20 cellular contexts compared by ENCODE assay signal in the genomic region with DNA sequence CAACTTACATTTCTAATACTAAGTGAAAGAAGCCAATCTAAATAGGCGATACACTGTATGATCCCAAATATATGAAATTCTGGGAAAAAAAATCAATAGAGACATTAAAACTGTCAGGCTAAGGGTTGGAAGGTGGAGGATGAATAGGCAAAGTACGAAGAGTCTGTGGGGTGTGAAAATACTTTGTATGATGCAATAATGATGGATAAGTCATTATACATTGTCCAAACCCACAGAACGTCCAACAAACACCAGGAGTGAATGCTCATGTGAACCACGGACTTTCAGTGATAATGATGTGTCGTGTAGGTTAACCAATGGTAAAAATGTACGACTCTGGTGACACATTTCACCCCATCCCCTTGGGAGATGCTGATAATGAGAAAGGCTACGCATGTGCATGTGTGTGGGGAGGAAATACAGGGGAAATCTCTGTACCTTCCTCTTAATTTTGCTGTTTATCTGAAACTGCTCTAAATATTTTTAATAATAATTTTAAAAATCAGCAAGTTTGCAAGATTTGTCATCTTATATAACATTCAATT.
DNase-seq lines count a peak whose midpoint lies in the region; FAIRE-seq and TF ChIP-seq lines count a peak whose summit lies in the region.
"Had no signal": no experiment of that assay in that cellular context is flagged by ENCODE, and none has a peak within 500 bp of the region (broad histone marks: within the 10 kb centered on the region; RNA-seq: fewer than 3 reads in every experiment).

No MANE protein-coding gene starts in this region.

- no peaks in the 10 kb centered on the region for H3K9me3 ChIP-seq in A673 (ENCODE audit: low read depth, low read length, poor library complexity, severe bottlenecking)
- H3K9me3 ChIP-seq: Caco-2 had no signal

- POLR2A ChIA-PET in A673 (lab: Charles Lee; ENCODE audit: low non-redundant PET), result no interaction called here

- H3K27ac ChIP-seq in A673 (ENCODE audit: low read depth, low read length, poor library complexity, severe bottlenecking), result no peak overlapping the region
- H3K27ac ChIP-seq: C4-2B had no signal

- peak; percentile 56 for FAIRE-seq in D721Med (lab: Jason Lieb, UNC)

- TF ChIP-seq CTCF in D721Med (IDR thresholded peaks at IDR 0.05; ENCODE audit: insufficient read depth, missing control alignments), result no peak
- TF ChIP-seq CTCF in fibroblast of mammary gland (conservative IDR thresholded peaks at IDR 0.05; ENCODE audit: control insufficient read depth, insufficient read depth, low read depth, low read length), result no peak
- TF ChIP-seq CTCF in A673 (conservative IDR thresholded peaks at IDR 0.05; ENCODE audit: low read depth, low read length), result no peak

- CTCF ChIA-PET in A673 (lab: Charles Lee), result no interaction called here

- peaks cover 17% of the 10 kb centered on the region for H3K4me1 ChIP-seq in A673 (ENCODE audit: insufficient read depth, low read length, poor library complexity, severe bottlenecking)
- H3K4me1 ChIP-seq: Caco-2 had no signal

- intact Hi-C loops in A673 (cut with micrococcal nuclease; ENCODE audit: unreplicated experiment), result loop anchor here (5.0 kb wide), 1 partner anchor 668 kb away; the partner anchor contains the start of gene FAT4

- in situ Hi-C loops in KBM-7 (cut with MboI; ENCODE audit: low pct_unique_long_range_greater_than_20kb, low sequenced_read_pairs), result no loop called here

- no peaks in the 10 kb centered on the region for H3K27me3 ChIP-seq in A673 (replicated peaks; ENCODE audit: insufficient read depth, low read depth, low read length, poor library complexity)

- no peaks in the 10 kb centered on the region for H3K36me3 ChIP-seq in A673 (ENCODE audit: insufficient read depth, low read length, poor library complexity, severe bottlenecking)

- no TSS peak for BruUV-seq in A673 (replicated peaks; lab: Mats Ljungman, UMichigan)

- H3K4me3 ChIP-seq in fibroblast of mammary gland (ENCODE audit: control insufficient read depth, low read depth, low read length) (no peak overlapping the region), A673 (ENCODE audit: low read depth, low read length, poor library complexity, severe bottlenecking) (no peak overlapping the region)

- DNase-seq in D721Med (ENCODE audit: insufficient read length, low spot score), result no peak
- peak; percentile 26 for DNase-seq in LHCN-M2 (ENCODE audit: low read depth)
- DNase-seq in amniotic epithelial cell (ENCODE audit: low read depth), result peak; percentile 44
- DNase-seq in fibroblast of mammary gland (ENCODE audit: low read depth), result peak; percentile 6
- no peak for DNase-seq in A673 (ENCODE audit: low spot score)
- no peak for DNase-seq in NCI-H1105 (lab: John Stamatoyannopoulos, UW)
- DNase-seq in KBM-7, result no peak
- DNase-seq in activated CD8-positive, alpha-beta memory T cell treated with anti-CD3 and anti-CD28 coated beads, Interleukin-2, amount 50 U/mL, for 48 hours, result no peak
- DNase-seq: ACHN; AML-193; Caco-2; CD4-positive, alpha-beta T cell; DMS153; DMS79; GDM1; GOT3; H7; HFFc6; KG1 had no signal

Comparison
In these comparisons a context has a peak if more than half of its experiments do, and no peak if none do; other contexts are left out.
1. DNase-seq: peak in LHCN-M2 (single experiment), amniotic epithelial cell (single experiment) and fibroblast of mammary gland (single experiment); none in D721Med (single experiment), A673 (single experiment), NCI-H1105 (single experiment), KBM-7 (single experiment) and activated CD8-positive, alpha-beta memory T cell treated with anti-CD3 and anti-CD28 coated beads, Interleukin-2, amount 50 U/mL, for 48 hours (single experiment).